In genomic region chr17:71975998-71976649, GRCh38 we compare ENCODE assay signal across 10 cellular contexts.
A peak's percentile ranks its signal among the peaks of the same experiment; 100 is the strongest.
DNase-seq lines count a peak whose midpoint lies in the region; ATAC-seq, FAIRE-seq and TF ChIP-seq lines count a peak whose summit lies in the region.
"Had no signal": no experiment of that assay in that cellular context is flagged by ENCODE, and none has a peak within 500 bp of the region (broad histone marks: within the 10 kb centered on the region; RNA-seq: fewer than 3 reads in every experiment).

No MANE protein-coding gene starts in this region.

- H3K4me2 ChIP-seq in H1 (ENCODE audit: insufficient read depth in 1 of 2, low read depth in 2 of 2, low read length in 2 of 2) (no peak overlapping the region), mesendoderm (ENCODE audit: low read length) (no peak overlapping the region)

- H3K23ac ChIP-seq in H1 (ENCODE audit: insufficient read length) (no peak overlapping the region), mesendoderm (ENCODE audit: low read length) (no peak overlapping the region)

- H2AK5ac ChIP-seq in H1 (ENCODE audit: low read depth, low read length) (no peak overlapping the region), mesendoderm (ENCODE audit: low read length) (no peak overlapping the region)

- H3K27me3 ChIP-seq in H1 (replicated peaks in 1 of 4; ENCODE audit: control insufficient read depth in 3 of 4, extremely low read depth in 1 of 4, insufficient read depth in 3 of 4, low read length in 3 of 4) (no peaks in the 10 kb centered on the region), mesendoderm (ENCODE audit: insufficient read depth, low read length, poor library complexity) (no peaks in the 10 kb centered on the region), Caco-2 (replicated peaks; ENCODE audit: control insufficient read depth, insufficient read depth, low read length) (no peaks in the 10 kb centered on the region)

- no peak for FAIRE-seq in H1 (lab: Jason Lieb, UNC)

- H4K8ac ChIP-seq in H1 (ENCODE audit: extremely low read depth, insufficient read depth, low read length) = no peak overlapping the region
- H4K8ac ChIP-seq in mesendoderm (ENCODE audit: low read depth, low read length) = no peak overlapping the region

- H3K36me3 Mint-ChIP-seq in Caco-2 (ENCODE audit: insufficient read depth, unreplicated experiment) = peaks cover 5% of the 10 kb centered on the region
- no peaks in the 10 kb centered on the region for H3K36me3 Mint-ChIP-seq in stimulated activated memory B cell treated with anti-CD40 and anti-IgM and Interleukin-4, amounts not matched to agents 10 μg/mL and 1 μg/mL and 100 μg/mL, for 72 hours

- no peak for TF ChIP-seq EP300 in H1 (IDR thresholded peaks at IDR 0.05; ENCODE audit: borderline replicate concordance in 1 of 2, low read depth in 2 of 2, low read length in 2 of 2)

- no peak overlapping the region for H3K27ac Mint-ChIP-seq in Caco-2 (ENCODE audit: unreplicated experiment)
- H3K27ac Mint-ChIP-seq in stimulated activated memory B cell treated with anti-CD40 and anti-IgM and Interleukin-4, amounts not matched to agents 10 μg/mL and 1 μg/mL and 100 μg/mL, for 72 hours = no peak overlapping the region

- CTCF ChIA-PET in H1 (lab: Charles Lee; ENCODE audit: partially characterized antibody) (no interaction called here), Caco-2 (lab: Charles Lee) (no interaction called here)

- H3K36me3 ChIP-seq in H1 (ENCODE audit: control insufficient read depth in 2 of 4, insufficient read depth in 4 of 4, low read length in 3 of 4) (no peaks in the 10 kb centered on the region), mesendoderm (ENCODE audit: control insufficient read depth, insufficient read depth, low read length) (no peaks in the 10 kb centered on the region), Caco-2 (ENCODE audit: control insufficient read depth, insufficient read depth, low read length) (no peaks in the 10 kb centered on the region)

- intact Hi-C loops in Caco-2 (cut with micrococcal nuclease; ENCODE audit: unreplicated experiment) = no loop called here

- H3K4me3 ChIP-seq in H1 (ENCODE audit: extremely low read depth in 1 of 4, insufficient read depth in 2 of 4, low read depth in 3 of 4, low read length in 4 of 4) = no peak overlapping the region
- H3K4me3 ChIP-seq in mesendoderm (ENCODE audit: low read length) = no peak overlapping the region
- H3K4me3 ChIP-seq in Caco-2 (ENCODE audit: low read depth, low read length) = no peak overlapping the region

- no TSS peak for BruUV-seq in Caco-2 (replicated peaks; lab: Mats Ljungman, UMichigan)

- H3K27ac ChIP-seq in H1 (ENCODE audit: low read depth, low read length) = no peak overlapping the region
- no peak overlapping the region for H3K27ac ChIP-seq in mesendoderm (ENCODE audit: low read depth, low read length)
- H3K27ac ChIP-seq: HL-60 had no signal

- no peaks in the 10 kb centered on the region for H3K79me2 ChIP-seq in H1 (ENCODE audit: control insufficient read depth in 1 of 2, insufficient read depth in 2 of 2, low read length in 2 of 2)
- H3K79me2 ChIP-seq in mesendoderm (ENCODE audit: control insufficient read depth, insufficient read depth, low read length) = no peaks in the 10 kb centered on the region

- H2BK120ac ChIP-seq in H1 (replicated peaks; ENCODE audit: low read depth, low read length) = no peak overlapping the region
- H2BK120ac ChIP-seq in mesendoderm (ENCODE audit: low read depth, low read length) = no peak overlapping the region

- H2BK20ac ChIP-seq in H1 (ENCODE audit: low read length) = no peak overlapping the region

- peak; percentile 3 for DNase-seq in NCI-H146 (lab: John Stamatoyannopoulos, UW)
- no peak for DNase-seq in NCI-H146 treated with DMSO at 0.1 percent for 48 hours (lab: John Stamatoyannopoulos, UW; ENCODE audit: unreplicated experiment)
- DNase-seq in H1 (ENCODE audit: low read depth in 1 of 2, low spot score in 2 of 2) = no peak
- peak; percentile 67 for DNase-seq in mesendoderm
- DNase-seq in Caco-2 = no peak
- DNase-seq in NK-92 (lab: John Stamatoyannopoulos, UW; ENCODE audit: unreplicated experiment) = no peak
- DNase-seq: AML-193 had no signal

- H3K4me1 Mint-ChIP-seq in Caco-2 (ENCODE audit: low read depth, unreplicated experiment) = no peaks in the 10 kb centered on the region
- no peaks in the 10 kb centered on the region for H3K4me1 Mint-ChIP-seq in stimulated activated memory B cell treated with anti-CD40 and anti-IgM and Interleukin-4, amounts not matched to agents 10 μg/mL and 1 μg/mL and 100 μg/mL, for 72 hours

- H3K18ac ChIP-seq in H1 (ENCODE audit: extremely low read depth, low read length) (no peak overlapping the region), mesendoderm (ENCODE audit: low read length) (no peak overlapping the region)

- H3K4me1 ChIP-seq in H1 (replicated peaks in 1 of 4; ENCODE audit: control insufficient read depth in 3 of 4, insufficient read depth in 4 of 4, low read length in 3 of 4) (no peaks in the 10 kb centered on the region; a peak in 1 of 7 replicates), mesendoderm (ENCODE audit: control insufficient read depth, low read depth, low read length) (no peaks in the 10 kb centered on the region), Caco-2 (0 out of 2 replicates have a peak, but pooled peaks cover 7% of the 10 kb centered on the region)

- TF ChIP-seq CTCF in H1 (IDR thresholded peaks at IDR 0.05; ENCODE audit: control extremely low read depth in 1 of 3, insufficient read depth in 1 of 3, low read depth in 1 of 3, low read length in 3 of 3) = no peak
- TF ChIP-seq CTCF in Caco-2 (IDR thresholded peaks at IDR 0.05; ENCODE audit: insufficient read depth in 1 of 2, low read depth in 1 of 2, low read length in 1 of 2, severe bottlenecking in 1 of 2, unreplicated experiment in 1 of 2) = no peak

- H2BK15ac ChIP-seq in H1 (ENCODE audit: low read length) (no peak overlapping the region), mesendoderm (replicated peaks; ENCODE audit: low read depth) (no peak overlapping the region)

- H3K9me3 ChIP-seq in H1 (ENCODE audit: insufficient read depth in 2 of 2, low read depth in 1 of 2, low read length in 1 of 2) = no peaks in the 10 kb centered on the region
- H3K9me3 ChIP-seq in Caco-2 = no peaks in the 10 kb centered on the region

- H4K5ac ChIP-seq in H1 (ENCODE audit: insufficient read length, low read depth, low read length) = no peak overlapping the region
- no peak overlapping the region for H4K5ac ChIP-seq in mesendoderm (ENCODE audit: low read length)

- H3K56ac ChIP-seq in H1 (replicated peaks; ENCODE audit: insufficient read length, low read depth, low read length) (no peak overlapping the region), mesendoderm (ENCODE audit: low read length) (no peak overlapping the region)

- H3K9ac ChIP-seq in H1 (replicated peaks in 1 of 4; ENCODE audit: extremely low read depth in 1 of 4, low read depth in 3 of 4, low read length in 3 of 4) (no peak overlapping the region), mesendoderm (ENCODE audit: low read length) (no peak overlapping the region)

- H3K4ac ChIP-seq in H1 (replicated peaks; ENCODE audit: insufficient read length, low read depth, low read length) = no peak overlapping the region
- no peak overlapping the region for H3K4ac ChIP-seq in mesendoderm (ENCODE audit: low read depth, low read length)

- no peaks in the 10 kb centered on the region for H3K23me2 ChIP-seq in H1 (ENCODE audit: low read depth, low read length)

- H3K14ac ChIP-seq in H1 (ENCODE audit: insufficient read length) = no peak overlapping the region

- no peaks in the 10 kb centered on the region for H3K27me3 Mint-ChIP-seq in Caco-2 (ENCODE audit: insufficient read depth, unreplicated experiment)
- H3K27me3 Mint-ChIP-seq in stimulated activated memory B cell treated with anti-CD40 and anti-IgM and Interleukin-4, amounts not matched to agents 10 μg/mL and 1 μg/mL and 100 μg/mL, for 72 hours = no peaks in the 10 kb centered on the region

- no peak overlapping the region for H4K91ac ChIP-seq in H1 (replicated peaks; ENCODE audit: insufficient read length, low read length)

- peak overlapping the region; percentile 26; the same call in 1 of the 2 replicates for H2AFZ ChIP-seq in H1 (ENCODE audit: low read length)

- ATAC-seq in stimulated activated memory B cell treated with anti-CD40 and anti-IgM and Interleukin-4, amounts not matched to agents 10 μg/mL and 1 μg/mL and 100 μg/mL, for 72 hours = no peak
- ATAC-seq in GM18505 (IDR thresholded peaks at IDR 0.05; ENCODE audit: unreplicated experiment) = no peak

- WGBS in H1 (ENCODE audit: extremely low coverage in 1 of 2, insufficient coverage in 1 of 2, insufficient read length in 1 of 2, insufficient replicate concordance in 2 of 2, low coverage in 1 of 2, low lambda C conversion rate in 2 of 2, missing lambda C conversion rate in 1 of 2), 2 experiments = 90% methylated on average over 14 of the region's 15 CpGs; no CpG with 5 or more reads in 1 of the 2 experiments
- WGBS in mesendoderm (ENCODE audit: extremely low coverage, insufficient coverage, low lambda C conversion rate) = no CpG with 5 or more reads among the region's 15 CpGs

- no peak overlapping the region for H3K4me3 Mint-ChIP-seq in Caco-2 (ENCODE audit: unreplicated experiment)
- H3K4me3 Mint-ChIP-seq in stimulated activated memory B cell treated with anti-CD40 and anti-IgM and Interleukin-4, amounts not matched to agents 10 μg/mL and 1 μg/mL and 100 μg/mL, for 72 hours = no peak overlapping the region

- H4K20me1 ChIP-seq in H1 (replicated peaks in 1 of 2; ENCODE audit: control insufficient read depth in 1 of 2, insufficient read depth in 2 of 2, low read length in 2 of 2) = no peaks in the 10 kb centered on the region

- H3K79me1 ChIP-seq in H1 (ENCODE audit: low read depth, low read length) (no peaks in the 10 kb centered on the region), mesendoderm (ENCODE audit: low read length) (no peaks in the 10 kb centered on the region)

- H3K9me3 Mint-ChIP-seq in Caco-2 (ENCODE audit: unreplicated experiment) = no peaks in the 10 kb centered on the region
- peaks cover 5% of the 10 kb centered on the region for H3K9me3 Mint-ChIP-seq in stimulated activated memory B cell treated with anti-CD40 and anti-IgM and Interleukin-4, amounts not matched to agents 10 μg/mL and 1 μg/mL and 100 μg/mL, for 72 hours

- H2BK5ac ChIP-seq in H1 (ENCODE audit: low read depth, low read length) (no peak overlapping the region), mesendoderm (ENCODE audit: low read length) (no peak overlapping the region)

- H2BK12ac ChIP-seq in H1 (ENCODE audit: low read depth, low read length) = no peak overlapping the region

- no peak for TF ChIP-seq RAD21 in H1 (IDR thresholded peaks at IDR 0.05 in 1 of 2, conservative IDR thresholded peaks at IDR 0.05 in 1 of 2; ENCODE audit: low read depth in 2 of 2, low read length in 2 of 2)

- no peak for TF ChIP-seq POLR2A in H1 (IDR thresholded peaks at IDR 0.05; ENCODE audit: control extremely low read depth in 1 of 2, low read depth in 2 of 2, low read length in 2 of 2)
- no peak for TF ChIP-seq POLR2A in GM18505 (IDR thresholded peaks at IDR 0.05; ENCODE audit: borderline replicate concordance, extremely low read depth, insufficient read depth, insufficient read length)

- POLR2A ChIA-PET in H1 (lab: Charles Lee; ENCODE audit: partially characterized antibody) (no interaction called here), Caco-2 (lab: Charles Lee) (no interaction called here)

TF ChIP-seq in H1, 55 proteins besides CTCF, POLR2A, EP300 and RAD21:
- TF ChIP-seq KDM5A (IDR thresholded peaks at IDR 0.05; ENCODE audit: low read length) (no peak), SRF (IDR thresholded peaks at IDR 0.05; ENCODE audit: low read depth, low read length) (no peak)
TF ChIP-seq in H1: peak in this region for 0.

Comparison
In these comparisons a context has a peak if more than half of its experiments do, and no peak if none do; other contexts are left out.
1. DNase-seq: peak in NCI-H146 (single experiment) and mesendoderm (single experiment); none in NCI-H146 treated with DMSO at 0.1 percent for 48 hours (single experiment), H1 (0 of 2), Caco-2 (0 of 2) and NK-92 (single experiment).